Comparison of ENCODE assay signal across 8 cellular contexts in genomic region chr15:33022629-33023028, GRCh38.
DNase-seq lines count a peak whose midpoint lies in the region; ATAC-seq, FAIRE-seq and TF ChIP-seq lines count a peak whose summit lies in the region.

No MANE protein-coding gene starts in this region.

- no peak overlapping the region for H3K27ac ChIP-seq in foreskin keratinocyte

- CTCF ChIA-PET in activated CD8-positive, alpha-beta T cell treated with anti-CD3 and anti-CD28 coated beads for 36 hours (lab: Charles Lee), result interaction anchor here (1.0 to 2.1 kb wide), 4 partner anchors 10 to 360 kb away, joined by 3 to 6 read pairs (median 3); no protein-coding TSS in a partner anchor

- no peak overlapping the region for H3K4me3 Mint-ChIP-seq in activated CD8-positive, alpha-beta T cell treated with anti-CD3 and anti-CD28 coated beads for 36 hours

- no peaks in the 10 kb centered on the region for H3K9me3 Mint-ChIP-seq in activated CD8-positive, alpha-beta T cell treated with anti-CD3 and anti-CD28 coated beads for 36 hours

- TF ChIP-seq CTCF in foreskin keratinocyte (conservative IDR thresholded peaks at IDR 0.05), result no peak
- no peak for TF ChIP-seq CTCF in activated CD8-positive, alpha-beta T cell treated with anti-CD3 and anti-CD28 coated beads for 36 hours (IDR thresholded peaks at IDR 0.05)

- no peaks in the 10 kb centered on the region for H3K4me1 Mint-ChIP-seq in activated CD8-positive, alpha-beta T cell treated with anti-CD3 and anti-CD28 coated beads for 36 hours (ENCODE audit: low read depth)

- no peaks in the 10 kb centered on the region for H3K36me3 Mint-ChIP-seq in activated CD8-positive, alpha-beta T cell treated with anti-CD3 and anti-CD28 coated beads for 36 hours (ENCODE audit: low read depth)

- H3K27me3 Mint-ChIP-seq in activated CD8-positive, alpha-beta T cell treated with anti-CD3 and anti-CD28 coated beads for 36 hours, result no peaks in the 10 kb centered on the region

- H3K4me1 ChIP-seq in foreskin keratinocyte, result peaks cover 10% of the 10 kb centered on the region

- H3K27me3 ChIP-seq in foreskin keratinocyte, result no peaks in the 10 kb centered on the region

- FAIRE-seq in H54 (lab: Jason Lieb, UNC), result peak; percentile 97

- no peak overlapping the region for H3K27ac Mint-ChIP-seq in activated CD8-positive, alpha-beta T cell treated with anti-CD3 and anti-CD28 coated beads for 36 hours

- no peak for TF ChIP-seq POLR2A in H54 (IDR thresholded peaks at IDR 0.05; ENCODE audit: low read depth, low read length)

- intact Hi-C loops in sciatic nerve (cut with DNase I), result no loop called here
- intact Hi-C loops in activated CD8-positive, alpha-beta T cell treated with anti-CD3 and anti-CD28 coated beads for 36 hours (cut with micrococcal nuclease), result no loop called here

- DNase-seq in H54 (ENCODE audit: insufficient read length, low spot score), result peak; percentile 42
- DNase-seq in SK-N-DZ (ENCODE audit: low spot score), result peak; percentile 17
- peak; percentile 47 to 56 for DNase-seq in foreskin keratinocyte
- no peak for DNase-seq in sciatic nerve (ENCODE audit: low spot score)
- DNase-seq in activated effector memory CD4-positive, alpha-beta T cell treated with anti-CD3 and anti-CD28 coated beads, Interleukin-2, amount 50 U/mL, for 16 hours, result no peak
- no peak for DNase-seq in activated CD8-positive, alpha-beta T cell treated with anti-CD3 and anti-CD28 coated beads for 36 hours

- ATAC-seq in foreskin keratinocyte (peak; percentile 86), sciatic nerve (peak; percentile 74), HG03432 (IDR thresholded peaks at IDR 0.05; ENCODE audit: unreplicated experiment) (no peak), HG02571 (IDR thresholded peaks at IDR 0.05; ENCODE audit: unreplicated experiment) (no peak)
- no peak for ATAC-seq in activated CD8-positive, alpha-beta T cell treated with anti-CD3 and anti-CD28 coated beads for 36 hours

- POLR2A ChIA-PET in activated CD8-positive, alpha-beta T cell treated with anti-CD3 and anti-CD28 coated beads for 36 hours (lab: Charles Lee), result no interaction called here

Comparison
In these comparisons a context has a peak if more than half of its experiments do, and no peak if none do; other contexts are left out.
1. DNase-seq: peak in H54 (single experiment), SK-N-DZ (single experiment) and foreskin keratinocyte (2 of 2); none in sciatic nerve (single experiment), activated effector memory CD4-positive, alpha-beta T cell treated with anti-CD3 and anti-CD28 coated beads, Interleukin-2, amount 50 U/mL, for 16 hours (single experiment) and activated CD8-positive, alpha-beta T cell treated with anti-CD3 and anti-CD28 coated beads for 36 hours (single experiment).
2. ATAC-seq: peak in foreskin keratinocyte (single experiment) and sciatic nerve (single experiment); none in HG03432 (single experiment), activated CD8-positive, alpha-beta T cell treated with anti-CD3 and anti-CD28 coated beads for 36 hours (single experiment) and HG02571 (single experiment).